ENCODE assay signal across 20 cellular contexts in the genomic region with DNA sequence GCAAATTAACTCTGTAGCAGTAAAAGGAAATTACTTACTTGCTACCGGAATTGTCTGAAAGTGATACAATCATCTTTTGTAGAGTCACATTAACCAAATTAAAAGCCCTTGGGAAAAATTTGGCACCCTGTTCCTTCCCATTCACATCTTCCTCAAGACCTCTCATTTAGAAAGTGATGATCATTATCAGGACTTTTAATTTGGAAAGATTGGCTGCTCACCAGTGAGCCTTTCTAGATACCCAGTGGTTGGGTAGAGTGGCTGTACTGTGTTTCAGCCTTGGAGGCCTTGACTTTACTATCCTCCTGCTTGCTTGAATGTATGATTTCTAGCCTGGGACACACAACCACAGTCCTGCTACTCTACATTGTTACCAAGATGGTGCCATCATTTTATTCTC.
DNase-seq lines count a peak whose midpoint lies in the region; ATAC-seq and TF ChIP-seq lines count a peak whose summit lies in the region.
"Had no signal": no experiment of that assay in that cellular context is flagged by ENCODE, and none has a peak within 500 bp of the region (broad histone marks: within the 10 kb centered on the region; RNA-seq: fewer than 3 reads in every experiment).

No MANE protein-coding gene starts in this region.

- H3K27ac ChIP-seq in naive thymus-derived CD4-positive, alpha-beta T cell (ENCODE audit: low read depth, low read length), result no peak overlapping the region
- H3K27ac ChIP-seq: BLaER1 treated with 17β-estradiol and CSF1 and Interleukin-3, amounts not matched to agents 10 nM and 100 nM had no signal

- DNase-seq in NCI-H1105 (lab: John Stamatoyannopoulos, UW) (peak; percentile 65), NCI-H1436 treated with DMSO at 0.1 percent for 48 hours (lab: John Stamatoyannopoulos, UW) (peak; percentile 19), dermis blood vessel endothelial cell (peak; percentile 17), kidney tubule cell (ENCODE audit: low spot score) (no peak), progenitor cell of endocrine pancreas (ENCODE audit: low spot score, unreplicated experiment) (no peak), endothelial cell (ENCODE audit: low spot score) (no peak)
- no peak for DNase-seq in naive thymus-derived CD4-positive, alpha-beta T cell
- DNase-seq: AML-193; BE2C; Calu3; CD4-positive, alpha-beta T cell; COR-L47; DMS53; DMS79 treated with DMSO at 0.1 percent for 48 hours; GF-D8; H9 had no signal

- H3K36me3 Mint-ChIP-seq in naive thymus-derived CD4-positive, alpha-beta T cell, result no peaks in the 10 kb centered on the region
- peaks cover 3% of the 10 kb centered on the region for H3K36me3 Mint-ChIP-seq in progenitor cell of endocrine pancreas (ENCODE audit: insufficient read depth)
- no peaks in the 10 kb centered on the region for H3K36me3 Mint-ChIP-seq in endothelial cell (ENCODE audit: low read depth, unreplicated experiment)
- H3K36me3 Mint-ChIP-seq: CD14-positive monocyte had no signal

- TF ChIP-seq CTCF in progenitor cell of endocrine pancreas (IDR thresholded peaks at IDR 0.05; ENCODE audit: unreplicated experiment), result no peak
- TF ChIP-seq CTCF in endothelial cell (IDR thresholded peaks at IDR 0.05; ENCODE audit: unreplicated experiment), result no peak

- ATAC-seq in naive thymus-derived CD4-positive, alpha-beta T cell, result no peak
- ATAC-seq: GM23338, HCT116 had no signal

- H3K4me3 Mint-ChIP-seq in naive thymus-derived CD4-positive, alpha-beta T cell, result no peak overlapping the region
- H3K4me3 Mint-ChIP-seq in progenitor cell of endocrine pancreas (ENCODE audit: low read depth), result no peak overlapping the region
- H3K4me3 Mint-ChIP-seq in endothelial cell (ENCODE audit: unreplicated experiment), result no peak overlapping the region
- H3K4me3 Mint-ChIP-seq: CD14-positive monocyte; CD4-positive, alpha-beta T cell; GM23338; H9 had no signal

- H3K27ac Mint-ChIP-seq in naive thymus-derived CD4-positive, alpha-beta T cell, result no peak overlapping the region
- H3K27ac Mint-ChIP-seq in progenitor cell of endocrine pancreas (no peak overlapping the region), endothelial cell (ENCODE audit: unreplicated experiment) (no peak overlapping the region)
- H3K27ac Mint-ChIP-seq: CD14-positive monocyte; CD4-positive, alpha-beta T cell; GM23338; H9 had no signal

- H3K4me1 Mint-ChIP-seq in naive thymus-derived CD4-positive, alpha-beta T cell, result no peaks in the 10 kb centered on the region
- H3K4me1 Mint-ChIP-seq in progenitor cell of endocrine pancreas (ENCODE audit: low read depth) (peaks cover 14% of the 10 kb centered on the region), endothelial cell (ENCODE audit: unreplicated experiment) (peaks cover 2% of the 10 kb centered on the region)
- H3K4me1 Mint-ChIP-seq: CD14-positive monocyte had no signal

- no peaks in the 10 kb centered on the region for H3K4me1 ChIP-seq in naive thymus-derived CD4-positive, alpha-beta T cell (ENCODE audit: control insufficient read depth in 2 of 2, insufficient read depth in 2 of 2, low read length in 2 of 2)
- H3K4me1 ChIP-seq: BE2C; BLaER1 treated with 17β-estradiol and CSF1 and Interleukin-3, amounts not matched to agents 10 nM and 100 nM had no signal

- H3K9me3 Mint-ChIP-seq in naive thymus-derived CD4-positive, alpha-beta T cell, result peaks cover 0 to 12% (median 0%) of the 10 kb centered on the region in 11 donors
- H3K9me3 Mint-ChIP-seq in progenitor cell of endocrine pancreas (ENCODE audit: low read depth), result peaks cover 20% of the 10 kb centered on the region
- no peaks in the 10 kb centered on the region for H3K9me3 Mint-ChIP-seq in endothelial cell (ENCODE audit: unreplicated experiment)
- H3K9me3 Mint-ChIP-seq: CD4-positive, alpha-beta T cell; GM23338; H9 had no signal

- POLR2A ChIA-PET in naive thymus-derived CD4-positive, alpha-beta T cell (lab: Charles Lee), result no interaction called here

- intact Hi-C loops in naive thymus-derived CD4-positive, alpha-beta T cell (cut with micrococcal nuclease), result no loop called here

- H3K36me3 ChIP-seq in naive thymus-derived CD4-positive, alpha-beta T cell (ENCODE audit: control insufficient read depth in 2 of 3, insufficient read depth in 3 of 3, low read length in 3 of 3), result no peaks in the 10 kb centered on the region
- H3K36me3 ChIP-seq: BE2C; BLaER1 treated with 17β-estradiol and CSF1 and Interleukin-3, amounts not matched to agents 10 nM and 100 nM had no signal

- CTCF ChIA-PET in naive thymus-derived CD4-positive, alpha-beta T cell (lab: Charles Lee), result no interaction called here

- peaks cover 4 to 25% (median 18%) of the 10 kb centered on the region in 5 donors for H3K27me3 Mint-ChIP-seq in naive thymus-derived CD4-positive, alpha-beta T cell
- H3K27me3 Mint-ChIP-seq in progenitor cell of endocrine pancreas (no peaks in the 10 kb centered on the region), endothelial cell (ENCODE audit: unreplicated experiment) (no peaks in the 10 kb centered on the region)

- H3K27me3 ChIP-seq in naive thymus-derived CD4-positive, alpha-beta T cell (ENCODE audit: control insufficient read depth in 2 of 2, insufficient read depth in 2 of 2, low read length in 2 of 2), result no peaks in the 10 kb centered on the region
- H3K27me3 ChIP-seq: BE2C; BLaER1 treated with 17β-estradiol and CSF1 and Interleukin-3, amounts not matched to agents 10 nM and 100 nM had no signal

- no peak overlapping the region for H3K4me3 ChIP-seq in naive thymus-derived CD4-positive, alpha-beta T cell (ENCODE audit: low read length)
- H3K4me3 ChIP-seq: BLaER1 treated with 17β-estradiol and CSF1 and Interleukin-3, amounts not matched to agents 10 nM and 100 nM; GM23338 had no signal

- H3K9me3 ChIP-seq in naive thymus-derived CD4-positive, alpha-beta T cell (ENCODE audit: control insufficient read depth in 2 of 3, low read length in 3 of 3), result no peaks in the 10 kb centered on the region
- H3K9me3 ChIP-seq: BE2C had no signal

Comparison
In these comparisons a context has a peak if more than half of its experiments do, and no peak if none do; other contexts are left out.
1. DNase-seq: peak in NCI-H1105 (single experiment), NCI-H1436 treated with DMSO at 0.1 percent for 48 hours (single experiment) and dermis blood vessel endothelial cell (single experiment); none in kidney tubule cell (single experiment), naive thymus-derived CD4-positive, alpha-beta T cell (0 of 9), progenitor cell of endocrine pancreas (single experiment) and endothelial cell (single experiment).